In genomic region chr11:119382513-119382912, GRCh38 we compare ENCODE assay signal across 8 cellular contexts. TPM values are rescaled to one million over a fixed set of nuclear protein-coding genes. Genes with fewer than 3 reads are reported as not detected.
A peak's percentile ranks its signal among the peaks of the same experiment; 100 is the strongest.
DNase-seq lines count a peak whose midpoint lies in the region; FAIRE-seq and TF ChIP-seq lines count a peak whose summit lies in the region.
"Not testable (repeated sequence)": the region's sequence is repeated elsewhere in the genome, so short reads cannot be mapped to it uniquely, and the experiment has no call there.
"Had no signal": no experiment of that assay in that cellular context is flagged by ENCODE, and none has a peak within 500 bp of the region (broad histone marks: within the 10 kb centered on the region; RNA-seq: fewer than 3 reads in every experiment).

No MANE protein-coding gene starts in this region.

- H4K20me1 ChIP-seq in GM23248 (ENCODE audit: insufficient read depth); astrocyte (ENCODE audit: insufficient read depth, low read length); osteoblast (ENCODE audit: insufficient read depth, low read length): not testable (repeated sequence)

- H3K9me3 ChIP-seq in GM23248 (ENCODE audit: low read depth); astrocyte (ENCODE audit: insufficient read depth, low read depth, low read length); iPS-18a (ENCODE audit: control insufficient read depth, low read depth, low read length); osteoblast (ENCODE audit: low read depth, low read length): not testable (repeated sequence)

- H3K4me3 Mint-ChIP-seq in astrocyte (ENCODE audit: unreplicated experiment) = not testable (repeated sequence)

- H3K4me1 Mint-ChIP-seq in astrocyte (ENCODE audit: low read depth, unreplicated experiment) = not testable (repeated sequence)

- H3K27me3 Mint-ChIP-seq in astrocyte (ENCODE audit: low read depth, unreplicated experiment) = not testable (repeated sequence)

- H3K79me2 ChIP-seq in GM23248 (ENCODE audit: insufficient read depth); astrocyte (ENCODE audit: insufficient read depth, low read length); osteoblast (ENCODE audit: insufficient read depth, low read length): not testable (repeated sequence)

- TF ChIP-seq CTCF in LNCaP clone FGC (IDR thresholded peaks at IDR 0.05; ENCODE audit: control insufficient read depth, extremely low read depth, insufficient read depth); astrocyte (IDR thresholded peaks at IDR 0.05; ENCODE audit: insufficient read depth, low read depth, low read length); osteoblast (IDR thresholded peaks at IDR 0.05; ENCODE audit: extremely low read depth, low read depth, low read length): not testable (repeated sequence)

- H3K4me2 ChIP-seq in GM23248 (ENCODE audit: unreplicated experiment) (peak overlapping the region; percentile 82), astrocyte (ENCODE audit: low read length) (peak overlapping the region; percentile 91), osteoblast (ENCODE audit: insufficient read depth, low read length) (peak overlapping the region; percentile 87)

- not testable (repeated sequence) for H3K36me3 ChIP-seq in GM23248 (ENCODE audit: low read depth); astrocyte (ENCODE audit: insufficient read depth, low read length); iPS-18a (ENCODE audit: control insufficient read depth, low read depth, low read length); osteoblast (ENCODE audit: insufficient read depth, low read length)

- 67 to 72% methylated on average over 13 to 14 of the region's 14 CpGs for WGBS in GM23248 (ENCODE audit: low coverage in 1 of 2, low lambda C conversion rate in 2 of 2, missing lambda C conversion rate in 2 of 2), 2 experiments

- H3K27ac Mint-ChIP-seq in astrocyte (ENCODE audit: unreplicated experiment) = not testable (repeated sequence)

- H3K9ac ChIP-seq in GM23248 (peak overlapping the region; percentile 76), astrocyte (ENCODE audit: low read length) (peak overlapping the region; percentile 69)
- H3K9ac ChIP-seq in iPS-18a (ENCODE audit: low read length) = not testable (repeated sequence)

- not testable (repeated sequence) for H3K9me2 ChIP-seq in GM23248 (ENCODE audit: insufficient read depth)

- H3K4me3 ChIP-seq in GM23248 = peak overlapping the region; percentile 67; the same call in 1 of the 2 replicates
- H3K4me3 ChIP-seq in LNCaP clone FGC (ENCODE audit: low read depth, low read length) = peak overlapping the region; percentile 59
- not testable (repeated sequence) for H3K4me3 ChIP-seq in astrocyte (ENCODE audit: insufficient read depth, low read depth, low read length); osteoblast (ENCODE audit: insufficient read depth, low read length)
- H3K4me3 ChIP-seq in iPS-18a (ENCODE audit: low read length) = peak overlapping the region; percentile 84

- peak overlapping the region; percentile 55 for H2AFZ ChIP-seq in GM23248
- peak overlapping the region; percentile 79 for H2AFZ ChIP-seq in astrocyte (ENCODE audit: low read depth, low read length)
- H2AFZ ChIP-seq in osteoblast (ENCODE audit: low read length) = peak overlapping the region; percentile 79

- H3K27me3 ChIP-seq in GM23248 (replicated peaks; ENCODE audit: insufficient read depth); astrocyte (ENCODE audit: insufficient read depth, low read length): not testable (repeated sequence)
- H3K27me3 ChIP-seq in iPS-18a (ENCODE audit: control insufficient read depth, insufficient read depth, low read length) (peaks cover 14% of the 10 kb centered on the region), osteoblast (ENCODE audit: insufficient read depth, low read length) (peaks cover 23% of the 10 kb centered on the region)

- not testable (repeated sequence) for H3K36me3 Mint-ChIP-seq in astrocyte (ENCODE audit: low read depth, unreplicated experiment)

- not testable (repeated sequence) for H3F3A ChIP-seq in GM23248 (ENCODE audit: insufficient read depth)

- H3K4me1 ChIP-seq in GM23248 (ENCODE audit: insufficient read depth) = not testable (repeated sequence)
- H3K4me1 ChIP-seq in astrocyte (ENCODE audit: insufficient read depth, low read length) (peaks cover 12% of the 10 kb centered on the region), iPS-18a (ENCODE audit: control insufficient read depth, low read depth, low read length) (peaks cover 27% of the 10 kb centered on the region), osteoblast (ENCODE audit: insufficient read depth, low read length) (peaks cover 15% of the 10 kb centered on the region)

- H3K27ac ChIP-seq in GM23248; astrocyte (ENCODE audit: low read depth, low read length); iPS-18a (ENCODE audit: low read length): not testable (repeated sequence)
- H3K27ac ChIP-seq in osteoblast (ENCODE audit: low read depth, low read length) = peak overlapping the region; percentile 75

- FAIRE-seq in astrocyte (lab: Jason Lieb, UNC) = not testable (repeated sequence)

- not testable (repeated sequence) for DNase-seq in GM23248; LNCaP clone FGC (ENCODE audit: low read depth); astrocyte (ENCODE audit: low read depth); osteoblast (ENCODE audit: insufficient read length, low spot score, missing footprints)

- in situ Hi-C loops in GM23248 (cut with MboI) = not testable (repeated sequence)

- H3K9me3 Mint-ChIP-seq in astrocyte (ENCODE audit: unreplicated experiment) = not testable (repeated sequence)

RNA-seq across cellular contexts. Expression of gene USP2, which starts 1.0 kb away (rescaled TPM):
- not detected in 2 replicates for total RNA-seq in GM23248 (2014; rRNA removed; shearing (Covaris generic))
- 0.30 and 0.33 TPM in 2 replicates for polyA plus RNA-seq in GM23248 (2016; fragmentation: Nextera tagmentation; extraction: Ambion mirVana)
- total RNA-seq in astrocyte = 6.5 and 6.7 TPM in 2 replicates
- 0.29 and 0.36 TPM in 2 replicates for total RNA-seq in osteoblast

RNA-seq across cellular contexts. Expression of gene MFRP, which starts 36.0 kb away (rescaled TPM):
- 0.13 TPM in 1 of 2 replicates, not detected in the other for total RNA-seq in GM23248 (2014; rRNA removed; shearing (Covaris generic))
- polyA plus RNA-seq in GM23248 (2016; fragmentation: Nextera tagmentation; extraction: Ambion mirVana) = not detected in 2 replicates
- not detected in 2 replicates for total RNA-seq in astrocyte
- total RNA-seq in osteoblast = not detected in 2 replicates
- total RNA-seq: H7, IMR-90, SJCRH30 had no signal
- polyA plus RNA-seq: IMR-90 had no signal

RNA-seq across cellular contexts. Expression of gene THY1, which starts 40.5 kb away (rescaled TPM):
- total RNA-seq in GM23248 (2014; rRNA removed; shearing (Covaris generic)) = 1,197 and 1,694 TPM in 2 replicates
- polyA plus RNA-seq in GM23248 (2016; fragmentation: Nextera tagmentation; extraction: Ambion mirVana) = 1,640 and 1,703 TPM in 2 replicates
- 104 and 129 TPM in 2 replicates for total RNA-seq in astrocyte
- total RNA-seq in osteoblast = 308 and 400 TPM in 2 replicates

RNA-seq across cellular contexts. Expression of gene C1QTNF5, which starts 41.8 kb away (rescaled TPM):
- total RNA-seq in GM23248 (2014; rRNA removed; shearing (Covaris generic)) = 23.4 and 27.9 TPM in 2 replicates
- polyA plus RNA-seq in GM23248 (2016; fragmentation: Nextera tagmentation; extraction: Ambion mirVana) = 4.5 and 6.2 TPM in 2 replicates
- 5.6 and 6.3 TPM in 2 replicates for total RNA-seq in astrocyte
- total RNA-seq in osteoblast = 35.9 and 41.3 TPM in 2 replicates

RNA-seq across cellular contexts. Expression of gene RNF26, which starts 48.2 kb away (rescaled TPM):
- 6.4 and 8.0 TPM in 2 replicates for total RNA-seq in GM23248 (2014; rRNA removed; shearing (Covaris generic))
- 49.5 and 53.1 TPM in 2 replicates for polyA plus RNA-seq in GM23248 (2016; fragmentation: Nextera tagmentation; extraction: Ambion mirVana)
- total RNA-seq in astrocyte (31.8 and 33.3 TPM in 2 replicates), osteoblast (4.0 and 5.0 TPM in 2 replicates)
